17 cellular contexts compared by ENCODE assay signal in the genomic region with DNA sequence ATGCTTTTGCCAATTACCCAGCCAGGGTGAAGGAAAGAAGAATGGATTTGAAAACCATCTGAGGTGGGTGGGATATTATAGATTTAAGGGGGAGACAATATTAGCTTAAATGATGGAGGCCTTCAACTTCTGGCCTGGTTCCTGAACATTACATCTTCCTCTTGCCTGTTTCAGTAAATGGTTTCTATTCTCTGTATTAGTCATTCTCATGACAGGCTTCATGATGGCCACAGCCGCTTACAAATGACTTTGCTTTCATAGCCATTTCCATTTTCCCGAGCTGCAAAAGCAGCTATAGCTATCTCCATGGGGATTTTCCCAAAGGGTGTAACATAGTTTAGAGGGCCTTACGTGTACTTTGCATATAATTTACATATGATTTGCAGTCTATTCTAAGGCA.
A peak's percentile ranks its signal among the peaks of the same experiment; 100 is the strongest.
DNase-seq lines count a peak whose midpoint lies in the region; ATAC-seq and TF ChIP-seq lines count a peak whose summit lies in the region.
"Had no signal": no experiment of that assay in that cellular context is flagged by ENCODE, and none has a peak within 500 bp of the region (broad histone marks: within the 10 kb centered on the region; RNA-seq: fewer than 3 reads in every experiment).

No MANE protein-coding gene starts in this region.

- ATAC-seq in GM19438 (IDR thresholded peaks at IDR 0.05; ENCODE audit: low read depth, unreplicated experiment), result peak; percentile 87
- ATAC-seq in HG02852 (IDR thresholded peaks at IDR 0.05; ENCODE audit: unreplicated experiment), result peak; percentile 77
- ATAC-seq in HG03558 (IDR thresholded peaks at IDR 0.05; ENCODE audit: extremely low read depth, unreplicated experiment), result peak; percentile 82
- no peak for ATAC-seq in right cardiac atrium
- ATAC-seq in activated T-cell treated with anti-CD3 and anti-CD28 coated beads, Interleukin-2, amount 50 U/mL, for 72 hours (replicated peaks in 1 of 2), result no peak

- no peak for TF ChIP-seq CTCF in GM13977 (IDR thresholded peaks at IDR 0.05; ENCODE audit: extremely low read depth, insufficient read depth, missing control alignments)
- TF ChIP-seq CTCF in coronary artery (IDR thresholded peaks at IDR 0.05), result no peak
- no peak for TF ChIP-seq CTCF in PC-9 (conservative IDR thresholded peaks at IDR 0.05)

- intact Hi-C loops in right cardiac atrium (cut with DNase I), result no loop called here
- intact Hi-C loops in PC-9 (cut with micrococcal nuclease; ENCODE audit: unreplicated experiment), result no loop called here

- H3K9me2 ChIP-seq in PC-9 (ENCODE audit: insufficient read depth), result no peaks in the 10 kb centered on the region
- H3K9me2 ChIP-seq: SK-N-SH had no signal

- H3K4me1 ChIP-seq in right cardiac atrium (ENCODE audit: control insufficient read depth, insufficient read depth, low read length) (no peaks in the 10 kb centered on the region), PC-9 (replicated peaks; ENCODE audit: insufficient read depth) (no peaks in the 10 kb centered on the region)

- H3K27ac ChIP-seq in right cardiac atrium (ENCODE audit: low read length) (no peak overlapping the region), coronary artery (no peak overlapping the region), PC-9 (no peak overlapping the region)
- H3K27ac ChIP-seq: WERI-Rb-1 had no signal

- no peaks in the 10 kb centered on the region for H3K79me2 ChIP-seq in PC-9 (ENCODE audit: low read depth)

- H3K4me3 ChIP-seq in right cardiac atrium (ENCODE audit: low read length) (no peak overlapping the region), coronary artery (no peak overlapping the region), PC-9 (no peak overlapping the region)

- H4K20me1 ChIP-seq in PC-9 (ENCODE audit: insufficient read depth), result no peaks in the 10 kb centered on the region

- peaks cover 27% of the 10 kb centered on the region for H3K27me3 Mint-ChIP-seq in activated T-cell treated with anti-CD3 and anti-CD28 coated beads, Interleukin-2, amount 50 U/mL, for 72 hours (ENCODE audit: low read depth)

- H3K9me3 Mint-ChIP-seq in activated T-cell treated with anti-CD3 and anti-CD28 coated beads, Interleukin-2, amount 50 U/mL, for 72 hours, result no peaks in the 10 kb centered on the region
- H3K9me3 Mint-ChIP-seq: activated naive CD8-positive, alpha-beta T cell treated with anti-CD3 and anti-CD28 coated beads for 36 hours; type B pancreatic cell had no signal

- POLR2A ChIA-PET in PC-9 (lab: Charles Lee; ENCODE audit: unreplicated experiment), result no interaction called here

- BruUV-seq in PC-9 (replicated peaks; lab: Mats Ljungman, UMichigan), result no TSS peak

- peak; percentile 31 for DNase-seq in GM13977 (ENCODE audit: low spot score)
- DNase-seq in right cardiac atrium, result no peak
- DNase-seq in coronary artery (ENCODE audit: low spot score), result no peak
- DNase-seq in activated T-cell treated with anti-CD3 and anti-CD28 coated beads, Interleukin-2, amount 50 U/mL, for 72 hours, result no peak
- DNase-seq in PC-9, result no peak
- DNase-seq: activated CD8-positive, alpha-beta memory T cell treated with anti-CD3 and anti-CD28 coated beads, Interleukin-2, amount 50 U/mL, for 48 hours; activated naive CD8-positive, alpha-beta T cell treated with anti-CD3 and anti-CD28 coated beads for 36 hours; central memory CD4-positive, alpha-beta T cell; Kasumi-1; NCI-H2029; NK-92 treated with Interleukin-12 subunit alpha and Interleukin-12 subunit beta, amount 100 ng/mL, for 24 hours; SK-N-SH; WERI-Rb-1 had no signal

- H3K36me3 Mint-ChIP-seq in activated T-cell treated with anti-CD3 and anti-CD28 coated beads, Interleukin-2, amount 50 U/mL, for 72 hours (ENCODE audit: insufficient read depth in 2 of 2), result no peaks in the 10 kb centered on the region
- H3K36me3 Mint-ChIP-seq: activated naive CD8-positive, alpha-beta T cell treated with anti-CD3 and anti-CD28 coated beads for 36 hours; type B pancreatic cell had no signal

- H2AFZ ChIP-seq in PC-9, result no peak overlapping the region

- H3K9me3 ChIP-seq in right cardiac atrium (ENCODE audit: control insufficient read depth, low read length), result no peaks in the 10 kb centered on the region
- no peaks in the 10 kb centered on the region for H3K9me3 ChIP-seq in PC-9 (ENCODE audit: insufficient read depth, low read depth)

- H3K4me1 Mint-ChIP-seq in activated T-cell treated with anti-CD3 and anti-CD28 coated beads, Interleukin-2, amount 50 U/mL, for 72 hours (ENCODE audit: low read depth), result peaks cover 4% of the 10 kb centered on the region
- H3K4me1 Mint-ChIP-seq: activated naive CD8-positive, alpha-beta T cell treated with anti-CD3 and anti-CD28 coated beads for 36 hours had no signal

- H3K36me3 ChIP-seq in PC-9 (ENCODE audit: low read depth), result no peaks in the 10 kb centered on the region
- H3K36me3 ChIP-seq: WERI-Rb-1 had no signal

- H3K27ac Mint-ChIP-seq in activated T-cell treated with anti-CD3 and anti-CD28 coated beads, Interleukin-2, amount 50 U/mL, for 72 hours, result no peak overlapping the region
- H3K27ac Mint-ChIP-seq: activated naive CD8-positive, alpha-beta T cell treated with anti-CD3 and anti-CD28 coated beads for 36 hours; type B pancreatic cell had no signal

- no peak overlapping the region for H3K4me3 Mint-ChIP-seq in activated T-cell treated with anti-CD3 and anti-CD28 coated beads, Interleukin-2, amount 50 U/mL, for 72 hours
- H3K4me3 Mint-ChIP-seq: activated naive CD8-positive, alpha-beta T cell treated with anti-CD3 and anti-CD28 coated beads for 36 hours; type B pancreatic cell had no signal

- H3K4me2 ChIP-seq in PC-9, result no peak overlapping the region
- H3K4me2 ChIP-seq: SK-N-SH had no signal

- WGBS in right cardiac atrium, result 66% methylated on average over 3 of the region's 3 CpGs

- H3F3A ChIP-seq in PC-9 (ENCODE audit: insufficient read depth, low read depth), result no peaks in the 10 kb centered on the region

- H3K27me3 ChIP-seq in right cardiac atrium (ENCODE audit: control insufficient read depth, insufficient read depth), result no peaks in the 10 kb centered on the region
- H3K27me3 ChIP-seq in PC-9 (ENCODE audit: insufficient read depth, low read depth), result peaks cover 42% of the 10 kb centered on the region

- CTCF ChIA-PET in PC-9 (lab: Charles Lee), result no interaction called here

- in situ Hi-C loops in GM13977 (cut with MboI; ENCODE audit: low pct_unique_long_range_greater_than_20kb, low sequenced_read_pairs, unreplicated experiment), result no loop called here

Comparison
In these comparisons a context has a peak if more than half of its experiments do, and no peak if none do; other contexts are left out.
1. ATAC-seq: peak in GM19438 (single experiment), HG02852 (single experiment) and HG03558 (single experiment); none in right cardiac atrium (0 of 2) and activated T-cell treated with anti-CD3 and anti-CD28 coated beads, Interleukin-2, amount 50 U/mL, for 72 hours (0 of 2).